Comparison of ENCODE assay signal across 16 cellular contexts in genomic region chr2:216665717-216666116, GRCh38. TPM values are rescaled to one million over a fixed set of nuclear protein-coding genes. Genes with fewer than 3 reads are reported as not detected.
A peak's percentile ranks its signal among the peaks of the same experiment; 100 is the strongest.
DNase-seq lines count a peak whose midpoint lies in the region; FAIRE-seq and TF ChIP-seq lines count a peak whose summit lies in the region.
"Had no signal": no experiment of that assay in that cellular context is flagged by ENCODE, and none has a peak within 500 bp of the region (broad histone marks: within the 10 kb centered on the region; RNA-seq: fewer than 3 reads in every experiment).

No MANE protein-coding gene starts in this region.

- 34 to 36% methylated on average over 7 to 12 of the region's 12 CpGs for WGBS in thyroid gland, 2 donors

- peaks cover 20% of the 10 kb centered on the region for H3K36me3 Mint-ChIP-seq in astrocyte (ENCODE audit: low read depth, unreplicated experiment)

- DNase-seq in NCI-H82 (lab: John Stamatoyannopoulos, UW), result peak; percentile 58
- no peak for DNase-seq in NCI-H82 treated with DMSO at 0.1 percent for 48 hours (lab: John Stamatoyannopoulos, UW; ENCODE audit: unreplicated experiment)
- DNase-seq in astrocyte (ENCODE audit: low read depth), result no peak
- peak; percentile 87 for DNase-seq in iPS-NIHi11 (ENCODE audit: low spot score)
- DNase-seq in thyroid gland, result peak; percentile 26 to 37
- DNase-seq in NCI-H226, result no peak
- DNase-seq in GM03348 (ENCODE audit: low spot score), result no peak
- no peak for DNase-seq in activated CD4-positive, alpha-beta T cell treated with anti-CD3 and anti-CD28 coated beads for 4 hours
- DNase-seq: ACHN; hippocampal formation; stimulated activated CD4-positive, alpha-beta T cell treated with anti-CD3 and anti-CD28 coated beads, Interleukin-2, amount 100 ng/mL, for 48 hours had no signal

- H3K9me3 ChIP-seq in astrocyte (ENCODE audit: insufficient read depth, low read depth, low read length), result no peaks in the 10 kb centered on the region
- no peaks in the 10 kb centered on the region for H3K9me3 ChIP-seq in thyroid gland
- H3K9me3 ChIP-seq: colonic mucosa had no signal

- H3K9ac ChIP-seq in astrocyte (ENCODE audit: low read length), result no peak overlapping the region
- H3K9ac ChIP-seq: GM23248 had no signal

- no peaks in the 10 kb centered on the region for H3K27me3 ChIP-seq in astrocyte (ENCODE audit: insufficient read depth, low read length)
- H3K27me3 ChIP-seq in thyroid gland, result no peaks in the 10 kb centered on the region
- H3K27me3 ChIP-seq: colonic mucosa had no signal

- H3K4me2 ChIP-seq in astrocyte (ENCODE audit: low read length), result peak overlapping the region; percentile 6

- H3K4me1 Mint-ChIP-seq in astrocyte (ENCODE audit: low read depth, unreplicated experiment), result peaks cover 18% of the 10 kb centered on the region
- H3K4me1 Mint-ChIP-seq: activated T-helper 17 cell treated with anti-CD3 and anti-CD28 coated beads, Interleukin-2, amount 50 U/mL, for 72 hours had no signal

- H3K36me3 ChIP-seq in astrocyte (ENCODE audit: insufficient read depth, low read length), result no peaks in the 10 kb centered on the region
- H3K36me3 ChIP-seq in thyroid gland, result no peaks in the 10 kb centered on the region
- H3K36me3 ChIP-seq: colonic mucosa had no signal

- no peak for FAIRE-seq in astrocyte (lab: Jason Lieb, UNC)
- FAIRE-seq: G401.6, TTC549 had no signal

- TF ChIP-seq CTCF in astrocyte (IDR thresholded peaks at IDR 0.05; ENCODE audit: insufficient read depth, low read depth, low read length) (no peak), thyroid gland (IDR thresholded peaks at IDR 0.05) (no peak)

- intact Hi-C loops in thyroid gland (cut with DNase I), result loop anchor here (2.0 kb wide), 1 partner anchor 145 kb away; no protein-coding TSS in a partner anchor

- H3K79me2 ChIP-seq in astrocyte (ENCODE audit: insufficient read depth, low read length), result no peaks in the 10 kb centered on the region

- no peak overlapping the region for H3K4me3 Mint-ChIP-seq in astrocyte (ENCODE audit: unreplicated experiment)
- H3K4me3 Mint-ChIP-seq: activated T-helper 17 cell treated with anti-CD3 and anti-CD28 coated beads, Interleukin-2, amount 50 U/mL, for 72 hours had no signal

- H3K27me3 Mint-ChIP-seq in astrocyte (ENCODE audit: low read depth, unreplicated experiment), result peaks cover 5% of the 10 kb centered on the region

- no peaks in the 10 kb centered on the region for H4K20me1 ChIP-seq in astrocyte (ENCODE audit: insufficient read depth, low read length)

- no peak overlapping the region for H3K4me3 ChIP-seq in astrocyte (ENCODE audit: insufficient read depth, low read depth, low read length)
- H3K4me3 ChIP-seq in thyroid gland (replicated peaks in 1 of 3), result no peak overlapping the region
- H3K4me3 ChIP-seq: colonic mucosa, GM23248 had no signal

- H3K27ac Mint-ChIP-seq in astrocyte (ENCODE audit: unreplicated experiment), result peak overlapping the region; percentile 26
- H3K27ac Mint-ChIP-seq: activated T-helper 17 cell treated with anti-CD3 and anti-CD28 coated beads, Interleukin-2, amount 50 U/mL, for 72 hours had no signal

- TF ChIP-seq POLR2A in thyroid gland (IDR thresholded peaks at IDR 0.05), result no peak

- H3K4me1 ChIP-seq in astrocyte (ENCODE audit: insufficient read depth, low read length) (peaks cover 16% of the 10 kb centered on the region), thyroid gland (peaks cover 0 to 13% of the 10 kb centered on the region in 2 donors)
- H3K4me1 ChIP-seq: colonic mucosa had no signal

- no peak overlapping the region for H2AFZ ChIP-seq in astrocyte (ENCODE audit: low read depth, low read length)
- H2AFZ ChIP-seq: GM23248 had no signal

- no peak overlapping the region for H3K27ac ChIP-seq in astrocyte (ENCODE audit: low read depth, low read length)
- no peak overlapping the region for H3K27ac ChIP-seq in thyroid gland
- H3K27ac ChIP-seq: colonic mucosa, GM23248 had no signal

- no peaks in the 10 kb centered on the region for H3K9me3 Mint-ChIP-seq in astrocyte (ENCODE audit: unreplicated experiment)
- H3K9me3 Mint-ChIP-seq: activated T-helper 17 cell treated with anti-CD3 and anti-CD28 coated beads, Interleukin-2, amount 50 U/mL, for 72 hours had no signal

RNA-seq across cellular contexts. Expression of gene IGFBP5, which starts 29.6 kb away (rescaled TPM):
- total RNA-seq in astrocyte (422 and 452 TPM in 2 replicates), thyroid gland (1,000 to 10,000 TPM in 1 of 4 donors, 100 to 1,000 TPM in 3; 704 to 1,519 (median 952) TPM)
- total RNA-seq: activated T-helper 17 cell treated with anti-CD3 and anti-CD28 coated beads, Interleukin-2, amount 50 U/mL, for 72 hours had no signal

RNA-seq across cellular contexts. Expression of gene IGFBP2, which starts 32.5 kb away (rescaled TPM):
- total RNA-seq in astrocyte (944 and 1,071 TPM in 2 replicates), thyroid gland (10 to 100 TPM; 26.5 to 45.0 (median 40.0) TPM)

Comparison
In these comparisons a context has a peak if more than half of its experiments do, and no peak if none do; other contexts are left out.
1. DNase-seq: peak in NCI-H82 (single experiment), iPS-NIHi11 (single experiment) and thyroid gland (2 of 2); none in NCI-H82 treated with DMSO at 0.1 percent for 48 hours (single experiment), astrocyte (single experiment), NCI-H226 (single experiment), GM03348 (single experiment) and activated CD4-positive, alpha-beta T cell treated with anti-CD3 and anti-CD28 coated beads for 4 hours (0 of 2).
2. RNA of gene IGFBP2, which starts 32.5 kb away (total RNA-seq): 944 to 1,071 TPM in astrocyte; 26.5 to 45.0 TPM in thyroid gland; every median in the first group is over 10 times any median in the second.